30 cellular contexts compared by ENCODE assay signal in the genomic region with DNA sequence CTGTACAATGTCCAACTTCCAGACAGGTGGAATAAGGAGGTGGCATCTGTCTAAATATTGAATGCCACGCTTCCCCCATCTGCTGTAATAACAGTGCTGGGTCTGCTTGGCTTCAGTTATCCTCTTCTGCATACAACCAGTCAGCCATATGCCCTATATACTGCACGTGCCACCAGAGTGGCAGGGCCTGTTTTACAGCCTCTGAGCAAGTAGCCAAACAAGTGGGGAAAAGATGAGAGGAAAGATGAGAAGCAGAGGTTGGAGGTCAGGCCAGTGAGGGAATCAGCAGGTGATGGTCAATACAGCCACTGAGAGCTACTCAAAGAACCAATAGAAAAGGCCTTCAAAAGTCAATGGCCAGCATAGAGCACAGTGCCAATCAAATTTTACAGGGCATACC. TPM values are rescaled to one million over a fixed set of nuclear protein-coding genes. Genes with fewer than 3 reads are reported as not detected.
DNase-seq lines count a peak whose midpoint lies in the region; ATAC-seq lines count a peak whose summit lies in the region.
"Had no signal": no experiment of that assay in that cellular context is flagged by ENCODE, and none has a peak within 500 bp of the region (broad histone marks: within the 10 kb centered on the region; RNA-seq: fewer than 3 reads in every experiment).

No MANE protein-coding gene starts in this region.

- H3K36me3 Mint-ChIP-seq in activated T-helper 2 cell treated with anti-CD3 and anti-CD28 coated beads, Interferon-gamma antibody, Interleukin-2, Interleukin-4, amounts not matched to agents 10 μg/mL and 5 μg/mL and 100 μg/mL, durations not matched to agents 14 hours and 24 hours and 36 hours (ENCODE audit: low read depth) = no peaks in the 10 kb centered on the region
- H3K36me3 Mint-ChIP-seq in CD4-positive, alpha-beta memory T cell = no peaks in the 10 kb centered on the region
- H3K36me3 Mint-ChIP-seq: activated naive CD4-positive, alpha-beta T cell treated with anti-CD3 and anti-CD28 coated beads, Interleukin-2, amount 50 U/mL, for 24 hours; IgD-negative memory B cell had no signal

- H3K4me1 ChIP-seq in CD4-positive, alpha-beta memory T cell (ENCODE audit: insufficient read depth, low read length) = no peaks in the 10 kb centered on the region
- H3K4me1 ChIP-seq: A549, ascending aorta, tibial artery had no signal

- H3K27ac Mint-ChIP-seq in activated T-helper 2 cell treated with anti-CD3 and anti-CD28 coated beads, Interferon-gamma antibody, Interleukin-2, Interleukin-4, amounts not matched to agents 10 μg/mL and 5 μg/mL and 100 μg/mL, durations not matched to agents 14 hours and 24 hours and 36 hours = no peak overlapping the region
- no peak overlapping the region for H3K27ac Mint-ChIP-seq in CD4-positive, alpha-beta memory T cell
- H3K27ac Mint-ChIP-seq: activated naive CD4-positive, alpha-beta T cell treated with anti-CD3 and anti-CD28 coated beads, Interleukin-2, amount 50 U/mL, for 24 hours; activated T-cell treated with anti-CD3 and anti-CD28 coated beads, Interleukin-2, amount 50 U/mL, for 72 hours; IgD-negative memory B cell; T-helper 17 cell had no signal

- peaks cover 6% of the 10 kb centered on the region for H3K27me3 Mint-ChIP-seq in activated T-helper 2 cell treated with anti-CD3 and anti-CD28 coated beads, Interferon-gamma antibody, Interleukin-2, Interleukin-4, amounts not matched to agents 10 μg/mL and 5 μg/mL and 100 μg/mL, durations not matched to agents 14 hours and 24 hours and 36 hours (ENCODE audit: low read depth)
- H3K27me3 Mint-ChIP-seq in CD4-positive, alpha-beta memory T cell = peaks cover 2 to 11% of the 10 kb centered on the region in 2 donors

- no peak overlapping the region for H3K4me3 ChIP-seq in CD4-positive, alpha-beta memory T cell (ENCODE audit: low read length in 2 of 2)
- H3K4me3 ChIP-seq: A549, ascending aorta, SK-N-MC, smooth muscle cell, tibial artery had no signal

- DNase-seq in NCI-H82 (lab: John Stamatoyannopoulos, UW) (peak; percentile 100), NCI-H82 treated with DMSO at 0.1 percent for 48 hours (lab: John Stamatoyannopoulos, UW; ENCODE audit: unreplicated experiment) (no peak), NCI-H2081 (lab: John Stamatoyannopoulos, UW) (peak; percentile 5 to 58), NCI-H748 (lab: John Stamatoyannopoulos, UW; ENCODE audit: unreplicated experiment) (peak; percentile 99), left lobe of liver (ENCODE audit: low spot score) (no peak), Right ventricle myocardium inferior (ENCODE audit: missing footprints) (no peak)
- no peak for DNase-seq in activated T-helper 2 cell treated with anti-CD3 and anti-CD28 coated beads, Interferon-gamma antibody, Interleukin-2, Interleukin-4, amounts not matched to agents 10 μg/mL and 5 μg/mL and 100 μg/mL, durations not matched to agents 14 hours and 24 hours and 36 hours (ENCODE audit: low spot score)
- DNase-seq in CD4-positive, alpha-beta memory T cell = no peak
- DNase-seq: activated CD4-positive, alpha-beta T cell treated with anti-CD3 and anti-CD28 coated beads for 4 hours; activated T-cell treated with anti-CD3 and anti-CD28 coated beads, Interleukin-2, amount 50 U/mL, for 72 hours; caudate nucleus; H7; mesenchymal stem cell; NCI-H187; nucleus accumbens; stimulated activated CD4-positive, alpha-beta T cell treated with anti-CD3 and anti-CD28 coated beads, Interleukin-2, amount 100 ng/mL, for 48 hours; stimulated activated naive CD4-positive, alpha-beta T cell treated with Interleukin-2 at 50 U/mL for 16 hours; T-helper 17 cell; tibial artery had no signal

- intact Hi-C loops in Right ventricle myocardium inferior (cut with DNase I) = no loop called here
- intact Hi-C loops in activated T-helper 2 cell treated with anti-CD3 and anti-CD28 coated beads, Interferon-gamma antibody, Interleukin-2, Interleukin-4, amounts not matched to agents 10 μg/mL and 5 μg/mL and 100 μg/mL, durations not matched to agents 14 hours and 24 hours and 36 hours (cut with micrococcal nuclease) = no loop called here
- intact Hi-C loops in CD4-positive, alpha-beta memory T cell (cut with micrococcal nuclease) = no loop called here

- H3K9me3 ChIP-seq in CD4-positive, alpha-beta memory T cell (ENCODE audit: control insufficient read depth in 1 of 2, low read length in 2 of 2) = no peaks in the 10 kb centered on the region
- H3K9me3 ChIP-seq: A549, ascending aorta, tibial artery had no signal

- ATAC-seq in left lobe of liver = no peak
- no peak for ATAC-seq in Right ventricle myocardium inferior
- ATAC-seq: A549; activated T-cell treated with anti-CD3 and anti-CD28 coated beads, Interleukin-2, amount 50 U/mL, for 72 hours; T-helper 17 cell had no signal

- no peaks in the 10 kb centered on the region for H3K4me1 Mint-ChIP-seq in activated T-helper 2 cell treated with anti-CD3 and anti-CD28 coated beads, Interferon-gamma antibody, Interleukin-2, Interleukin-4, amounts not matched to agents 10 μg/mL and 5 μg/mL and 100 μg/mL, durations not matched to agents 14 hours and 24 hours and 36 hours (ENCODE audit: low read depth)
- no peaks in the 10 kb centered on the region for H3K4me1 Mint-ChIP-seq in CD4-positive, alpha-beta memory T cell
- H3K4me1 Mint-ChIP-seq: activated naive CD4-positive, alpha-beta T cell treated with anti-CD3 and anti-CD28 coated beads, Interleukin-2, amount 50 U/mL, for 24 hours; IgD-negative memory B cell; T-helper 17 cell had no signal

- CTCF ChIA-PET in CD4-positive, alpha-beta memory T cell (lab: Charles Lee; ENCODE audit: partially characterized antibody) = no interaction called here

- no peaks in the 10 kb centered on the region for H3K9me3 Mint-ChIP-seq in activated T-helper 2 cell treated with anti-CD3 and anti-CD28 coated beads, Interferon-gamma antibody, Interleukin-2, Interleukin-4, amounts not matched to agents 10 μg/mL and 5 μg/mL and 100 μg/mL, durations not matched to agents 14 hours and 24 hours and 36 hours
- no peaks in the 10 kb centered on the region for H3K9me3 Mint-ChIP-seq in CD4-positive, alpha-beta memory T cell
- H3K9me3 Mint-ChIP-seq: activated naive CD4-positive, alpha-beta T cell treated with anti-CD3 and anti-CD28 coated beads, Interleukin-2, amount 50 U/mL, for 24 hours; activated T-cell treated with anti-CD3 and anti-CD28 coated beads, Interleukin-2, amount 50 U/mL, for 72 hours; IgD-negative memory B cell had no signal

- POLR2A ChIA-PET in CD4-positive, alpha-beta memory T cell (lab: Charles Lee; ENCODE audit: partially characterized antibody) = no interaction called here

- no peaks in the 10 kb centered on the region for H3K36me3 ChIP-seq in CD4-positive, alpha-beta memory T cell (ENCODE audit: insufficient read depth, low read length)
- H3K36me3 ChIP-seq: ascending aorta, tibial artery had no signal

- H3K4me3 Mint-ChIP-seq in activated T-helper 2 cell treated with anti-CD3 and anti-CD28 coated beads, Interferon-gamma antibody, Interleukin-2, Interleukin-4, amounts not matched to agents 10 μg/mL and 5 μg/mL and 100 μg/mL, durations not matched to agents 14 hours and 24 hours and 36 hours (ENCODE audit: low read depth) = no peak overlapping the region
- no peak overlapping the region for H3K4me3 Mint-ChIP-seq in CD4-positive, alpha-beta memory T cell
- H3K4me3 Mint-ChIP-seq: activated naive CD4-positive, alpha-beta T cell treated with anti-CD3 and anti-CD28 coated beads, Interleukin-2, amount 50 U/mL, for 24 hours; activated T-cell treated with anti-CD3 and anti-CD28 coated beads, Interleukin-2, amount 50 U/mL, for 72 hours; IgD-negative memory B cell; T-helper 17 cell had no signal

- H3K27me3 ChIP-seq in CD4-positive, alpha-beta memory T cell (ENCODE audit: insufficient read depth, low read length) = no peaks in the 10 kb centered on the region
- H3K27me3 ChIP-seq: ascending aorta, tibial artery had no signal

- no peak overlapping the region for H3K27ac ChIP-seq in CD4-positive, alpha-beta memory T cell (ENCODE audit: low read depth, low read length)
- H3K27ac ChIP-seq: A549, ascending aorta, SK-N-MC, tibial artery had no signal

RNA-seq across cellular contexts. Expression of gene OTX2, which starts 55.3 kb away (rescaled TPM):
- total RNA-seq in left lobe of liver (not detected), Right ventricle myocardium inferior (not detected)
- total RNA-seq in activated T-helper 2 cell treated with anti-CD3 and anti-CD28 coated beads, Interferon-gamma antibody, Interleukin-2, Interleukin-4, amounts not matched to agents 10 μg/mL and 5 μg/mL and 100 μg/mL, durations not matched to agents 14 hours and 24 hours and 36 hours = not detected in 2 replicates
- not detected for total RNA-seq in CD4-positive, alpha-beta memory T cell
- not detected for polyA plus RNA-seq in CD4-positive, alpha-beta memory T cell
- total RNA-seq: activated T-cell treated with anti-CD3 and anti-CD28 coated beads, Interleukin-2, amount 50 U/mL, for 72 hours; ascending aorta; dermis microvascular lymphatic vessel endothelial cell; endothelial cell of umbilical vein; MCF 10A; myocyte; smooth muscle cell; T-helper 17 cell had no signal
- polyA plus RNA-seq: A549, BJ, endothelial cell of umbilical vein, IgD-negative memory B cell had no signal

Comparison
In these comparisons a context has a peak if more than half of its experiments do, and no peak if none do; other contexts are left out.
1. DNase-seq: peak in NCI-H82 (single experiment), NCI-H2081 (2 of 2) and NCI-H748 (single experiment); none in NCI-H82 treated with DMSO at 0.1 percent for 48 hours (single experiment), left lobe of liver (single experiment), Right ventricle myocardium inferior (single experiment), activated T-helper 2 cell treated with anti-CD3 and anti-CD28 coated beads, Interferon-gamma antibody, Interleukin-2, Interleukin-4, amounts not matched to agents 10 μg/mL and 5 μg/mL and 100 μg/mL, durations not matched to agents 14 hours and 24 hours and 36 hours (single experiment) and CD4-positive, alpha-beta memory T cell (0 of 5).